In the genomic region with DNA sequence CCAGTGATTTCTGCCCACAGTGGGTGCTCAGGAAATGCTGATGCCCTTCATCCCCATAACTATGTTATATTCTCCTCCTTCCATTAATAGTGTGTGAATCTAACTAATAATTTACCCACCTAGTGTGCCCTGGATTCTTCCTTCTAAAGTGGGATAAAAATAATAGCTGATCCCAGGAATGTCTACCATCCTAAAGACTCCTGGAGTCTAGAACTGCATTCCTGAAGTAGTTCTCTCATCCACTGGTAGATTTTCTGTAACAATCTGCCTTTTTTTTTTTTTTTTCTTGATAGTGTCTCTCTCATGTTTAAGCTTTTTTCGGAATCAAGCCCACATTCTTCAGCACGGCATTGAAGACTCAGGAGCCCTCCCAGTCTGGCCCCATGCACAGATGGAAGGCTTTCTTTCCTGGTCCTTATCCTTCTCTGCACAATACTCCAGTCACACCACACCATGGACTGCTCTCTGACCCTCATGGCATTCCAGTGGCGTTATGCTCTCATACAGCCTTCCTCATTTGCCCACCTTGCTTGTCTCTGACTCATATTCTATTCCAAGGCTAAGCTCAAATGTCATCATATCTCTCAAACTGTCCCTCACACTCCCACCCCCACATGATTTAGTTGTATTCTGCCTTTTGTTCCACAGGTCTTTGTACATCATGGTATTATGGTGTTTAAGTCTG, we compare ENCODE assay signal across 27 cellular contexts.
DNase-seq lines count a peak whose midpoint lies in the region; ATAC-seq and TF ChIP-seq lines count a peak whose summit lies in the region.
"Had no signal": no experiment of that assay in that cellular context is flagged by ENCODE, and none has a peak within 500 bp of the region (broad histone marks: within the 10 kb centered on the region; RNA-seq: fewer than 3 reads in every experiment).

No MANE protein-coding gene starts in this region.

- WGBS in GM23248 (ENCODE audit: low coverage in 1 of 2, low lambda C conversion rate in 2 of 2, missing lambda C conversion rate in 2 of 2), 2 experiments: 68 to 80% methylated on average over 3 of the region's 3 CpGs

- no peaks in the 10 kb centered on the region for H3K9me3 ChIP-seq in GM23248 (ENCODE audit: low read depth)
- H3K9me3 ChIP-seq in upper lobe of right lung: no peaks in the 10 kb centered on the region
- H3K9me3 ChIP-seq: breast epithelium, pancreas, tibial artery had no signal

- in situ Hi-C loops in GM23248 (cut with MboI): no loop called here

- no peaks in the 10 kb centered on the region for H3K79me2 ChIP-seq in GM23248 (ENCODE audit: insufficient read depth)

- CTCF ChIA-PET in activated B cell treated with CpG ODN at 0.5 μM for 24 hours (lab: Charles Lee): interaction anchor here (0.6 kb wide), 1 partner anchor 55 kb away, joined by 3 read pairs; no protein-coding TSS in a partner anchor
- CTCF ChIA-PET in activated naive CD4-positive, alpha-beta T cell treated with anti-CD3 and anti-CD28 coated beads for 36 hours (lab: Charles Lee): interaction anchor here (0.6 to 1.8 kb wide), 4 partner anchors 9 to 111 kb away, joined by 4 to 5 read pairs (median 4); no protein-coding TSS in a partner anchor

- no peak for DNase-seq in CD14-positive monocyte (ENCODE audit: low spot score)
- DNase-seq in GM23248: peak; percentile 26
- DNase-seq in activated B cell treated with CpG ODN at 0.5 μM for 24 hours: no peak
- DNase-seq in memory B cell (ENCODE audit: low spot score in 2 of 2): no peak
- DNase-seq in NCI-H524 (lab: John Stamatoyannopoulos, UW): no peak
- DNase-seq in activated naive CD4-positive, alpha-beta T cell treated with anti-CD3 and anti-CD28 coated beads for 36 hours: no peak
- no peak for DNase-seq in upper lobe of right lung
- DNase-seq: activated CD4-positive, alpha-beta T cell treated with anti-CD3 and anti-CD28 coated beads for 4 hours; activated CD8-positive, alpha-beta T cell treated with anti-CD3 and anti-CD28 coated beads, Interleukin-2, amount 10 ng/mL, durations not matched to agents 7 days and 5 days; activated naive CD4-positive, alpha-beta T cell treated with anti-CD3 and anti-CD28 coated beads, Interleukin-2, amount 50 U/mL, for 16 hours; amygdala; CD8-positive, alpha-beta memory T cell; hippocampal formation; left colon; NCI-H1105 treated with DMSO at 0.1 percent for 48 hours; NCI-H1930; NCI-H526 treated with DMSO at 0.1 percent for 48 hours; NK-92 treated with Interleukin-12 subunit alpha and Interleukin-12 subunit beta, amount 100 ng/mL, for 24 hours; pancreas; Right ventricle myocardium superior; spleen; tibial artery had no signal

- H3K36me3 ChIP-seq in GM23248 (ENCODE audit: low read depth): no peaks in the 10 kb centered on the region
- H3K36me3 ChIP-seq in upper lobe of right lung: no peaks in the 10 kb centered on the region
- H3K36me3 ChIP-seq: breast epithelium, gastroesophageal sphincter, neural progenitor cell, pancreas, spleen, tibial artery had no signal

- H3F3A ChIP-seq in GM23248 (ENCODE audit: insufficient read depth): no peaks in the 10 kb centered on the region

- no peaks in the 10 kb centered on the region for H3K9me2 ChIP-seq in GM23248 (ENCODE audit: insufficient read depth)

- TF ChIP-seq CTCF in CD14-positive monocyte (IDR thresholded peaks at IDR 0.05) (no peak), activated B cell treated with CpG ODN at 0.5 μM for 24 hours (IDR thresholded peaks at IDR 0.05) (no peak), upper lobe of right lung (IDR thresholded peaks at IDR 0.05) (no peak)

- H3K9me3 Mint-ChIP-seq in CD14-positive monocyte (peaks cover 3 to 13% (median 3%) of the 10 kb centered on the region in 7 donors), activated B cell treated with CpG ODN at 0.5 μM for 24 hours (peaks cover 2% of the 10 kb centered on the region), memory B cell (peaks cover 3% of the 10 kb centered on the region)
- peaks cover 4% of the 10 kb centered on the region for H3K9me3 Mint-ChIP-seq in activated naive CD4-positive, alpha-beta T cell treated with anti-CD3 and anti-CD28 coated beads for 36 hours

- peaks cover 19% of the 10 kb centered on the region for H3K4me1 ChIP-seq in GM23248 (ENCODE audit: insufficient read depth)
- H3K4me1 ChIP-seq in upper lobe of right lung: peaks cover 7% of the 10 kb centered on the region
- H3K4me1 ChIP-seq: breast epithelium, neural progenitor cell had no signal

- no peaks in the 10 kb centered on the region for H4K20me1 ChIP-seq in GM23248 (ENCODE audit: insufficient read depth)

- POLR2A ChIA-PET in activated B cell treated with CpG ODN at 0.5 μM for 24 hours (lab: Charles Lee): no interaction called here

- H3K4me2 ChIP-seq in GM23248 (ENCODE audit: unreplicated experiment): no peak overlapping the region
- H3K4me2 ChIP-seq: neural progenitor cell had no signal

- H3K9ac ChIP-seq in GM23248: no peak overlapping the region
- H3K9ac ChIP-seq: neural progenitor cell had no signal

- H3K27me3 Mint-ChIP-seq in CD14-positive monocyte (ENCODE audit: low read depth in 3 of 3): no peaks in the 10 kb centered on the region
- H3K27me3 Mint-ChIP-seq in activated B cell treated with CpG ODN at 0.5 μM for 24 hours: no peaks in the 10 kb centered on the region
- H3K27me3 Mint-ChIP-seq in memory B cell: no peaks in the 10 kb centered on the region
- peaks cover 4% of the 10 kb centered on the region for H3K27me3 Mint-ChIP-seq in activated naive CD4-positive, alpha-beta T cell treated with anti-CD3 and anti-CD28 coated beads for 36 hours (ENCODE audit: low read depth)
- H3K27me3 Mint-ChIP-seq: B cell had no signal

- no peak overlapping the region for H2AFZ ChIP-seq in GM23248
- H2AFZ ChIP-seq: neural progenitor cell had no signal

- peak overlapping the region in 4 of 7 donors; percentile 7 to 81 (median 44) for H3K27ac Mint-ChIP-seq in CD14-positive monocyte
- peak overlapping the region; percentile 22 for H3K27ac Mint-ChIP-seq in activated B cell treated with CpG ODN at 0.5 μM for 24 hours
- H3K27ac Mint-ChIP-seq in memory B cell: peak overlapping the region; percentile 99
- no peak overlapping the region for H3K27ac Mint-ChIP-seq in activated naive CD4-positive, alpha-beta T cell treated with anti-CD3 and anti-CD28 coated beads for 36 hours
- H3K27ac Mint-ChIP-seq: activated CD8-positive, alpha-beta T cell treated with anti-CD3 and anti-CD28 coated beads, Interleukin-2, amount 10 ng/mL, durations not matched to agents 7 days and 5 days; B cell; CD8-positive, alpha-beta memory T cell; neural progenitor cell had no signal

- H3K4me1 Mint-ChIP-seq in CD14-positive monocyte (peaks cover 8% of the 10 kb centered on the region), activated B cell treated with CpG ODN at 0.5 μM for 24 hours (peaks cover 34% of the 10 kb centered on the region), memory B cell (peaks cover 17% of the 10 kb centered on the region)
- no peaks in the 10 kb centered on the region for H3K4me1 Mint-ChIP-seq in activated naive CD4-positive, alpha-beta T cell treated with anti-CD3 and anti-CD28 coated beads for 36 hours (ENCODE audit: low read depth)
- H3K4me1 Mint-ChIP-seq: CD8-positive, alpha-beta memory T cell; neural progenitor cell had no signal

- H3K4me3 ChIP-seq in GM23248: no peak overlapping the region
- H3K4me3 ChIP-seq in upper lobe of right lung: no peak overlapping the region
- H3K4me3 ChIP-seq: breast epithelium, gastroesophageal sphincter, neural progenitor cell, pancreas, spleen, tibial artery had no signal

- H3K36me3 Mint-ChIP-seq in CD14-positive monocyte: peaks cover 18 to 21% of the 10 kb centered on the region in 2 donors
- H3K36me3 Mint-ChIP-seq in activated B cell treated with CpG ODN at 0.5 μM for 24 hours (ENCODE audit: low read depth): no peaks in the 10 kb centered on the region
- H3K36me3 Mint-ChIP-seq in memory B cell: peaks cover 4% of the 10 kb centered on the region
- no peaks in the 10 kb centered on the region for H3K36me3 Mint-ChIP-seq in activated naive CD4-positive, alpha-beta T cell treated with anti-CD3 and anti-CD28 coated beads for 36 hours (ENCODE audit: low read depth)
- H3K36me3 Mint-ChIP-seq: CD8-positive, alpha-beta memory T cell; neural progenitor cell had no signal

- H3K27me3 ChIP-seq in GM23248 (replicated peaks; ENCODE audit: insufficient read depth) (no peaks in the 10 kb centered on the region), upper lobe of right lung (no peaks in the 10 kb centered on the region)
- H3K27me3 ChIP-seq: breast epithelium, gastroesophageal sphincter, neural progenitor cell, pancreas, spleen, tibial artery had no signal

- no peak for ATAC-seq in activated B cell treated with CpG ODN at 0.5 μM for 24 hours (ENCODE audit: low read depth)
- no peak for ATAC-seq in memory B cell (ENCODE audit: low read depth)
- no peak for ATAC-seq in HG03460 (IDR thresholded peaks at IDR 0.05; ENCODE audit: unreplicated experiment)
- ATAC-seq in upper lobe of right lung: no peak
- ATAC-seq: activated CD8-positive, alpha-beta T cell treated with anti-CD3 and anti-CD28 coated beads, Interleukin-2, amount 10 ng/mL, durations not matched to agents 7 days and 5 days; gastroesophageal sphincter; left colon; pancreas had no signal

- H3K27ac ChIP-seq in GM23248 (no peak overlapping the region), upper lobe of right lung (no peak overlapping the region)
- H3K27ac ChIP-seq: breast epithelium, gastroesophageal sphincter, neural progenitor cell, pancreas, spleen, tibial artery had no signal

- intact Hi-C loops in CD14-positive monocyte (cut with micrococcal nuclease): no loop called here
- intact Hi-C loops in activated B cell treated with CpG ODN at 0.5 μM for 24 hours (cut with micrococcal nuclease): no loop called here
- intact Hi-C loops in activated naive CD4-positive, alpha-beta T cell treated with anti-CD3 and anti-CD28 coated beads for 36 hours (cut with micrococcal nuclease): no loop called here
- intact Hi-C loops in upper lobe of right lung (cut with DNase I): no loop called here

- H3K4me3 Mint-ChIP-seq in CD14-positive monocyte (no peak overlapping the region), activated B cell treated with CpG ODN at 0.5 μM for 24 hours (no peak overlapping the region), memory B cell (no peak overlapping the region)
- no peak overlapping the region for H3K4me3 Mint-ChIP-seq in activated naive CD4-positive, alpha-beta T cell treated with anti-CD3 and anti-CD28 coated beads for 36 hours
- H3K4me3 Mint-ChIP-seq: activated CD8-positive, alpha-beta T cell treated with anti-CD3 and anti-CD28 coated beads, Interleukin-2, amount 10 ng/mL, durations not matched to agents 7 days and 5 days; B cell; CD8-positive, alpha-beta memory T cell; neural progenitor cell had no signal
